1 cellular context compared by ENCODE assay signal in genomic region chr15:90560229-90560771, GRCh38.
TF ChIP-seq lines count a peak whose summit lies in the region.

No MANE protein-coding gene starts in this region.

TF ChIP-seq in SK-N-SH treated with all-trans-retinoic acid at 6 μM for 48 hours, 23 proteins besides CTCF, POLR2A, EP300 and RAD21 (continued from another document):
- TF ChIP-seq TSHZ2 (CRISPR knock-in tag; IDR thresholded peaks at IDR 0.05): peak; percentile 99
- TF ChIP-seq CSDC2 (CRISPR knock-in tag; IDR thresholded peaks at IDR 0.05): peak; percentile 44; the same call in 1 of the 2 replicates
- TF ChIP-seq ISL1 (CRISPR knock-in tag; IDR thresholded peaks at IDR 0.05): peak; percentile 79
- no peak for TF ChIP-seq RARB (CRISPR knock-in tag; IDR thresholded peaks at IDR 0.05)
- TF ChIP-seq ZNF70 (CRISPR knock-in tag; IDR thresholded peaks at IDR 0.05): no peak
- 0 out of 2 replicates have a peak, but pooled peaks have one; percentile 17 for TF ChIP-seq ZFP3 (CRISPR knock-in tag; IDR thresholded peaks at IDR 0.05)
- TF ChIP-seq ZNF565 (CRISPR knock-in tag; conservative IDR thresholded peaks at IDR 0.05; ENCODE audit: low read depth): no peak
- peak; percentile 88; the same call in 1 of the 2 replicates for TF ChIP-seq GLIS3 (CRISPR knock-in tag; IDR thresholded peaks at IDR 0.05)
